1 cellular context compared by ENCODE assay signal in the genomic region with DNA sequence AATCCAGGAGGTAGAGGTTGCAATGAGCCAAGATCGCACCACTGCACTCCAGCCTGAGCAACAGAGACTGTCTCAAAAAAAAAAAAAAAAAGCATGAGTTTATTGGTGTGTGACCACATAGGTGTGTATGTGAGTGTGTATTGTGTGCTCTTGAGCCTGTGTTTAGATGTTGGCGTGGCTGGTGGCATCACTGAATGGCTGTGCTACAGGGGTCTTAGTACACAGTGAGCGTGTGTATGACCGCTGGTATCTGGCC.
TF ChIP-seq lines count a peak whose summit lies in the region.

No MANE protein-coding gene starts in this region.

TF ChIP-seq in HEK293, 187 proteins besides CTCF, POLR2A, EP300 and RAD21 (continued from another document):
- TF ChIP-seq, protein P1, sequence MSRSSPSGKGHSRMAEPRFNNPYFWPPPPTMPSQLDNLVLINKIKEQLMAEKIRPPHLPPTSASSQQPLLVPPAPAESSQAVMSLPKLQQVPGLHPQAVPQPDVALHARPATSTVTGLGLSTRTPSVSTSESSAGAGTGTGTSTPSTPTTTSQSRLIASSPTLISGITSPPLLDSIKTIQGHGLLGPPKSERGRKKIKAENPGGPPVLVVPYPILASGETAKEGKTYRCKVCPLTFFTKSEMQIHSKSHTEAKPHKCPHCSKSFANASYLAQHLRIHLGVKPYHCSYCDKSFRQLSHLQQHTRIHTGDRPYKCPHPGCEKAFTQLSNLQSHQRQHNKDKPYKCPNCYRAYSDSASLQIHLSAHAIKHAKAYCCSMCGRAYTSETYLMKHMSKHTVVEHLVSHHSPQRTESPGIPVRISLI (tag by site-specific recombination; IDR thresholded peaks at IDR 0.05) = peak; percentile 95
TF ChIP-seq in HEK293: peak in this region for 10.
